Comparison of ENCODE assay signal across 25 cellular contexts in genomic region chr10:52615349-52615748, GRCh38.
"Had no signal": no experiment of that assay in that cellular context is flagged by ENCODE, and none has a peak within 500 bp of the region (broad histone marks: within the 10 kb centered on the region; RNA-seq: fewer than 3 reads in every experiment).

No MANE protein-coding gene starts in this region.

- H3K4me1 Mint-ChIP-seq: endodermal cell; naive B cell; neural crest cell; stimulated activated naive B cell treated with anti-CD40 and anti-IgM and Interleukin-4, amounts not matched to agents 10 μg/mL and 1 μg/mL and 100 μg/mL, for 72 hours had no signal

- H3K4me3 Mint-ChIP-seq: endodermal cell; mesothelial cell of epicardium; naive B cell; natural killer cell treated with Interleukin-12 subunit alpha and Interleukin-12 subunit beta and Interleukin-15 and Interleukin-18, amount 100 ng/mL, for 72 hours; neural crest cell; stimulated activated naive B cell treated with anti-CD40 and anti-IgM and Interleukin-4, amounts not matched to agents 10 μg/mL and 1 μg/mL and 100 μg/mL, for 72 hours; stimulated activated naive CD8-positive, alpha-beta T cell treated with anti-CD3 and anti-CD28 coated beads, Interleukin-15, Interleukin-2, amounts not matched to agents 100 ng/mL and 50 ng/mL, for 24 hours had no signal

- H3K36me3 ChIP-seq: esophagus muscularis mucosa, left lung, neutrophil, pancreas, right lobe of liver, suprapubic skin, thyroid gland, vagina had no signal

- H3K27me3 ChIP-seq: esophagus muscularis mucosa, left lung, neutrophil, right lobe of liver, suprapubic skin, thyroid gland, vagina had no signal

- H3K4me1 ChIP-seq: esophagus muscularis mucosa, left lung, pancreas, right lobe of liver, suprapubic skin, thyroid gland, vagina had no signal

- H3K9me3 Mint-ChIP-seq: endodermal cell; mesothelial cell of epicardium; naive B cell; neural crest cell; stimulated activated naive B cell treated with anti-CD40 and anti-IgM and Interleukin-4, amounts not matched to agents 10 μg/mL and 1 μg/mL and 100 μg/mL, for 72 hours; stimulated activated naive CD8-positive, alpha-beta T cell treated with anti-CD3 and anti-CD28 coated beads, Interleukin-15, Interleukin-2, amounts not matched to agents 100 ng/mL and 50 ng/mL, for 24 hours had no signal

- H3K27ac ChIP-seq: coronary artery, esophagus muscularis mucosa, left lung, neutrophil, pancreas, right lobe of liver, suprapubic skin, thyroid gland, vagina had no signal

- H3K27me3 Mint-ChIP-seq: naive B cell; natural killer cell treated with Interleukin-12 subunit alpha and Interleukin-12 subunit beta and Interleukin-15 and Interleukin-18, amount 100 ng/mL, for 72 hours; stimulated activated naive B cell treated with anti-CD40 and anti-IgM and Interleukin-4, amounts not matched to agents 10 μg/mL and 1 μg/mL and 100 μg/mL, for 72 hours; stimulated activated naive CD8-positive, alpha-beta T cell treated with anti-CD3 and anti-CD28 coated beads, Interleukin-15, Interleukin-2, amounts not matched to agents 100 ng/mL and 50 ng/mL, for 24 hours had no signal

- H3K4me3 ChIP-seq: coronary artery, esophagus muscularis mucosa, left lung, mucosa of descending colon, pancreas, right lobe of liver, suprapubic skin, thyroid gland, vagina had no signal

- DNase-seq: dermis blood vessel endothelial cell; endodermal cell; foreskin melanocyte; left cardiac atrium; left lung; mesenchymal stem cell; mucosa of descending colon; naive B cell; pancreas; right lobe of liver; small intestine; stimulated activated CD4-positive, alpha-beta T cell treated with anti-CD3 and anti-CD28 coated beads, Interleukin-15, amount 100 ng/mL, for 24 hours; stimulated activated CD4-positive, alpha-beta T cell treated with anti-CD3 and anti-CD28 coated beads, Interleukin-2, amount 100 ng/mL, for 48 hours; stimulated activated naive B cell treated with anti-CD40 and anti-IgM and Interleukin-4, amounts not matched to agents 10 μg/mL and 1 μg/mL and 100 μg/mL, for 72 hours; thyroid gland; trophoblast cell had no signal

- H3K9me3 ChIP-seq: esophagus muscularis mucosa, left lung, mucosa of descending colon, neutrophil, pancreas, right lobe of liver, suprapubic skin, thyroid gland, vagina had no signal

- ATAC-seq: left cardiac atrium; left lung; mucosa of descending colon; natural killer cell treated with Interleukin-12 subunit alpha and Interleukin-12 subunit beta and Interleukin-15 and Interleukin-18, amount 100 ng/mL, for 72 hours; pancreas; right lobe of liver; stimulated activated naive B cell treated with anti-CD40 and anti-IgM and Interleukin-4, amounts not matched to agents 10 μg/mL and 1 μg/mL and 100 μg/mL, for 72 hours had no signal

- H3K36me3 Mint-ChIP-seq: mesothelial cell of epicardium; naive B cell; natural killer cell treated with Interleukin-12 subunit alpha and Interleukin-12 subunit beta and Interleukin-15 and Interleukin-18, amount 100 ng/mL, for 72 hours; stimulated activated naive B cell treated with anti-CD40 and anti-IgM and Interleukin-4, amounts not matched to agents 10 μg/mL and 1 μg/mL and 100 μg/mL, for 72 hours had no signal

- H3K27ac Mint-ChIP-seq: endodermal cell; mesothelial cell of epicardium; naive B cell; natural killer cell treated with Interleukin-12 subunit alpha and Interleukin-12 subunit beta and Interleukin-15 and Interleukin-18, amount 100 ng/mL, for 72 hours; stimulated activated naive B cell treated with anti-CD40 and anti-IgM and Interleukin-4, amounts not matched to agents 10 μg/mL and 1 μg/mL and 100 μg/mL, for 72 hours; stimulated activated naive CD8-positive, alpha-beta T cell treated with anti-CD3 and anti-CD28 coated beads, Interleukin-15, Interleukin-2, amounts not matched to agents 100 ng/mL and 50 ng/mL, for 24 hours had no signal
